ENCODE assay signal across 2 cellular contexts in the genomic region with DNA sequence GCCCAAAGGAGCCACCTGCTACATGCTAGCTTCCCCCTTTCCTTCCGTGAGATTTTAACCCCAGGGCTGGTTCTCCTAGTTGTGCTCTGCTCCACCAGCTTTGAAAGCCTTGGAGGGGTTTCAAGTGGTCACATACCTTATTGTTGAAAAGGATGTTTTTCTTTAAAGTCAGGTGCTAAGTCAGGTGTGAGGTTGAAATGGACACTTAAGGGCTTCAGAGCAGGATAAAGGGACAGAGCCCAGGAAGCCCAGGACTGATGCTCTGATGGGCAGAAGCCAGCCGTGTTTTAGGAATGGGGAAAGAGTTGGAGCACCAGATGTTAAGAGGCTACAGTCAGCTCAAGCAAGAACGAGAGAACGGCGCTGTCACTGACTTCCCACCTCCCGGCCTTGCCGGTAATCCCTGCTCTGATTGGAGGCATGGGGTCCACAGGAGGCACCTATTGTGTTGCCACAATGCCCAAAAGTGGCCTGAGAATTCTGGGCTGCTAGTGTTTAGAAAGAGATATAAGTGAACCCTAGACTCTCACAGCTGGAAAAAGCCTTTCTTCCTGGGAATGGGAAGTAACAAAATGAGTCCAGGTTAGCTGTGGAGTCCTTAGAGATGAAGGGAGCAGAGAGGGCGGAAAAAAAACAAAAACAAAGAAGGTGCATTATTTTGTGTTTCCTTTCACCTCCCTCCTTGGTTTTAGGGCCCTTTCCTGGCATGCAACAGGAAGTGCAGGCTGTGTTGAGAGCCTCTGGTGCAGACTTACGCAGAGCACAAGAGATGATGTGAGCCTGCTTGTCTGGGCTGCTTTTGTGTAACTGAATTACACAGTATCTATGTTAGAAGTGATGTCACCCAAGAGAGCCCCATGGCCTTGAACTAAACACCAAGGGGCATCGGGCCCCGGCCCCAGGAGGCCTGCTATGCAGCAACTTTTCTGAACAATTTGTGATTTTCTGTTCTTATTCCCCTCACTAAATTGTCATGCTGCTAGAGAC.
A peak's percentile ranks its signal among the peaks of the same experiment; 100 is the strongest.
TF ChIP-seq lines count a peak whose summit lies in the region.

No MANE protein-coding gene starts in this region.

TF ChIP-seq in SK-N-SH, 30 proteins besides CTCF, POLR2A, EP300 and RAD21:
- no peak for TF ChIP-seq YY1 (IDR thresholded peaks at IDR 0.05; ENCODE audit: low read depth)
- TF ChIP-seq TCF12 (IDR thresholded peaks at IDR 0.05) = no peak
- TF ChIP-seq CHD2 (IDR thresholded peaks at IDR 0.05; ENCODE audit: low read length, partially characterized antibody) = peak; percentile 27
- TF ChIP-seq FOXJ3 (CRISPR knock-in tag; IDR thresholded peaks at IDR 0.05) = peak; percentile 74
- 0 out of 2 replicates have a peak, but pooled peaks have one; percentile 24 for TF ChIP-seq GATA2 (CRISPR knock-in tag; IDR thresholded peaks at IDR 0.05)
- TF ChIP-seq RFX5 (IDR thresholded peaks at IDR 0.05; ENCODE audit: low read length) = no peak
- TF ChIP-seq RCOR1 (IDR thresholded peaks at IDR 0.05; ENCODE audit: low read length) = peak; percentile 22; the same call in 1 of the 2 replicates
- TF ChIP-seq ZBTB33 (IDR thresholded peaks at IDR 0.05; ENCODE audit: borderline replicate concordance, low read depth) = no peak
- TF ChIP-seq MAX (IDR thresholded peaks at IDR 0.05; ENCODE audit: low read depth) = no peak
- no peak for TF ChIP-seq POLR2AphosphoS5 (IDR thresholded peaks at IDR 0.05; ENCODE audit: low read depth, low read length)
- TF ChIP-seq FOXM1 (IDR thresholded peaks at IDR 0.05; ENCODE audit: low read depth) = no peak
- TF ChIP-seq MEF2A (IDR thresholded peaks at IDR 0.05; ENCODE audit: borderline replicate concordance, low read depth) = no peak
- 0 out of 2 replicates have a peak, but pooled peaks have one; percentile 28 for TF ChIP-seq MXI1 (IDR thresholded peaks at IDR 0.05; ENCODE audit: low read depth, low read length)
- TF ChIP-seq TEAD4 (IDR thresholded peaks at IDR 0.05; ENCODE audit: borderline replicate concordance, insufficient read depth) = no peak

TF ChIP-seq in H1, 55 proteins besides CTCF, POLR2A, EP300 and RAD21:
- TF ChIP-seq MAX (IDR thresholded peaks at IDR 0.05) = 0 out of 2 replicates have a peak, but pooled peaks have one; percentile 11
- TF ChIP-seq, protein P1, sequence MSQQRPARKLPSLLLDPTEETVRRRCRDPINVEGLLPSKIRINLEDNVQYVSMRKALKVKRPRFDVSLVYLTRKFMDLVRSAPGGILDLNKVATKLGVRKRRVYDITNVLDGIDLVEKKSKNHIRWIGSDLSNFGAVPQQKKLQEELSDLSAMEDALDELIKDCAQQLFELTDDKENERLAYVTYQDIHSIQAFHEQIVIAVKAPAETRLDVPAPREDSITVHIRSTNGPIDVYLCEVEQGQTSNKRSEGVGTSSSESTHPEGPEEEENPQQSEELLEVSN (IDR thresholded peaks at IDR 0.05) = peak; percentile 52
- no peak for TF ChIP-seq CHD7 (IDR thresholded peaks at IDR 0.05; ENCODE audit: insufficient replicate concordance, low read length)
- TF ChIP-seq SP4 (IDR thresholded peaks at IDR 0.05; ENCODE audit: low read length) = no peak
- peak; percentile 71 for TF ChIP-seq NANOG (IDR thresholded peaks at IDR 0.05; ENCODE audit: insufficient read depth, low read depth, low read length, poor library complexity, severe bottlenecking)
- TF ChIP-seq RXRA (IDR thresholded peaks at IDR 0.05; ENCODE audit: insufficient read depth, low read depth, low read length) = no peak
- TF ChIP-seq YY1 (IDR thresholded peaks at IDR 0.05; ENCODE audit: low read depth, low read length) = no peak
- no peak for TF ChIP-seq TBP (IDR thresholded peaks at IDR 0.05; ENCODE audit: low read depth, low read length)
- TF ChIP-seq TAF1 (IDR thresholded peaks at IDR 0.05; ENCODE audit: low read depth, low read length) = no peak
- no peak for TF ChIP-seq SP1 (IDR thresholded peaks at IDR 0.05; ENCODE audit: low read depth, low read length)
- no peak for TF ChIP-seq RNF2 (IDR thresholded peaks at IDR 0.05; ENCODE audit: borderline replicate concordance, low read depth, low read length, missing control alignments, poor library complexity, severe bottlenecking)
- no peak for TF ChIP-seq CHD1 (IDR thresholded peaks at IDR 0.05; ENCODE audit: low read depth, low read length)
- TF ChIP-seq CBX8 (IDR thresholded peaks at IDR 0.05; ENCODE audit: borderline replicate concordance, low read depth, low read length) = no peak
- no peak for TF ChIP-seq ZNF274 (IDR thresholded peaks at IDR 0.05; ENCODE audit: borderline replicate concordance, extremely low read depth, low read length)
